In the genomic region with DNA sequence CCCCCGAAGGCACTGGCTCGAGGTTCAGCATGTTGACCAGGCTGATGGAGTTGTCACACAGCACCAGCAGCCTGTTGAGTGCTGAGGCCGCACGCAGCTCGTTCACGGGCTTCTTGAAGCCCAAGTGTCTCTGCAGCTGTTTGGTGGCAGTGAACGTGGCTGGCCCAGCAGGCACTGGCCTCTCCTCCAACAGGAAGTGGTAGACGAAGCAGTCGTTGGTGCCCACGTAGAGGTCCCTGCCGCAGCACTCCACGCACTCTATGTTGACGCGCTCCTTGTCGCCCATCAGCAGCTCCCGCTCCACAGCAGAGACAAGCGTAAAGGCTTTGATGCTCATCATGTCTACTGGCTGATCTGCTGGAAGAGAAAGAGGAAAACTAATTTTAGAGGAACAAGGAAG, we compare ENCODE assay signal across 1 cellular context.
TF ChIP-seq lines count a peak whose summit lies in the region.

No MANE protein-coding gene starts in this region.

TF ChIP-seq in WTC11, 78 proteins besides CTCF, POLR2A, EP300 and RAD21:
- TF ChIP-seq, protein P1, sequence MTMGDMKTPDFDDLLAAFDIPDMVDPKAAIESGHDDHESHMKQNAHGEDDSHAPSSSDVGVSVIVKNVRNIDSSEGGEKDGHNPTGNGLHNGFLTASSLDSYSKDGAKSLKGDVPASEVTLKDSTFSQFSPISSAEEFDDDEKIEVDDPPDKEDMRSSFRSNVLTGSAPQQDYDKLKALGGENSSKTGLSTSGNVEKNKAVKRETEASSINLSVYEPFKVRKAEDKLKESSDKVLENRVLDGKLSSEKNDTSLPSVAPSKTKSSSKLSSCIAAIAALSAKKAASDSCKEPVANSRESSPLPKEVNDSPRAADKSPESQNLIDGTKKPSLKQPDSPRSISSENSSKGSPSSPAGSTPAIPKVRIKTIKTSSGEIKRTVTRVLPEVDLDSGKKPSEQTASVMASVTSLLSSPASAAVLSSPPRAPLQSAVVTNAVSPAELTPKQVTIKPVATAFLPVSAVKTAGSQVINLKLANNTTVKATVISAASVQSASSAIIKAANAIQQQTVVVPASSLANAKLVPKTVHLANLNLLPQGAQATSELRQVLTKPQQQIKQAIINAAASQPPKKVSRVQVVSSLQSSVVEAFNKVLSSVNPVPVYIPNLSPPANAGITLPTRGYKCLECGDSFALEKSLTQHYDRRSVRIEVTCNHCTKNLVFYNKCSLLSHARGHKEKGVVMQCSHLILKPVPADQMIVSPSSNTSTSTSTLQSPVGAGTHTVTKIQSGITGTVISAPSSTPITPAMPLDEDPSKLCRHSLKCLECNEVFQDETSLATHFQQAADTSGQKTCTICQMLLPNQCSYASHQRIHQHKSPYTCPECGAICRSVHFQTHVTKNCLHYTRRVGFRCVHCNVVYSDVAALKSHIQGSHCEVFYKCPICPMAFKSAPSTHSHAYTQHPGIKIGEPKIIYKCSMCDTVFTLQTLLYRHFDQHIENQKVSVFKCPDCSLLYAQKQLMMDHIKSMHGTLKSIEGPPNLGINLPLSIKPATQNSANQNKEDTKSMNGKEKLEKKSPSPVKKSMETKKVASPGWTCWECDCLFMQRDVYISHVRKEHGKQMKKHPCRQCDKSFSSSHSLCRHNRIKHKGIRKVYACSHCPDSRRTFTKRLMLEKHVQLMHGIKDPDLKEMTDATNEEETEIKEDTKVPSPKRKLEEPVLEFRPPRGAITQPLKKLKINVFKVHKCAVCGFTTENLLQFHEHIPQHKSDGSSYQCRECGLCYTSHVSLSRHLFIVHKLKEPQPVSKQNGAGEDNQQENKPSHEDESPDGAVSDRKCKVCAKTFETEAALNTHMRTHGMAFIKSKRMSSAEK (CRISPR knock-in tag; IDR thresholded peaks at IDR 0.05; ENCODE audit: borderline replicate concordance): no peak
TF ChIP-seq in WTC11: peak in this region for 0.
